Comparison of ENCODE assay signal across 8 cellular contexts in the genomic region with DNA sequence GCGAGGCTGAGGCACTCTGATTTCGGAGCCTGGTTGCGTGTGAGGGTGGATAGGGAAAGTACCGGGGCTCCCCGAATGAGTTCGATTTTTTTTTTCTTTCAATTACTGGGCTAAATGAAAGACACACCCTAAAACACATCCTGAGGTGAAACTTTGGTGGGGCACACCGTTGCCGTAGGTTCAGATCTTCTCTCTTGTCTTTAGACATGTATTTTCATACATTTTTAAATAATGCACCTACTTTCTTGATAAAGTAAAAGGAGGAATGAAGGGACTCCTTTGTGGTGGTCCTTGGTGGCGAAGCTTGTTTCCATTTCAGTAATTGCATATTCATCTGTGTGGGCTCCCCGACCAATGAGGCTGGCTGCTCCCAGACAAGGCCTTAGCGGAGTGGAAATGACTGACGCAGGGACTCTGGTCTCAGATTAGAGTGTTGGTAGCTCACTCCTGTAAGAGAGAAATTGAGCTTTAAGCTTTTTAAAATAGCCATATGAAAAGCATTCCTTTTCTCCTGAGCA. TPM values are rescaled to one million over a fixed set of nuclear protein-coding genes. Genes with fewer than 3 reads are reported as not detected.
DNase-seq lines count a peak whose midpoint lies in the region; ATAC-seq lines count a peak whose summit lies in the region.

No MANE protein-coding gene starts in this region.

- H3K4me1 Mint-ChIP-seq in stimulated activated naive CD8-positive, alpha-beta T cell treated with anti-CD3 and anti-CD28 coated beads, Interleukin-15, amount 100 ng/mL, for 72 hours, result peaks cover 27% of the 10 kb centered on the region

- no peaks in the 10 kb centered on the region for H3K27me3 Mint-ChIP-seq in stimulated activated naive CD8-positive, alpha-beta T cell treated with anti-CD3 and anti-CD28 coated beads, Interleukin-15, amount 100 ng/mL, for 72 hours

- ATAC-seq in GM21381 (IDR thresholded peaks at IDR 0.05; ENCODE audit: unreplicated experiment), result peak; percentile 5
- ATAC-seq in stimulated activated naive CD8-positive, alpha-beta T cell treated with anti-CD3 and anti-CD28 coated beads, Interleukin-15, amount 100 ng/mL, for 72 hours, result peak; percentile 82

- peak overlapping the region; percentile 89 to 97 for H3K4me3 Mint-ChIP-seq in stimulated activated naive CD8-positive, alpha-beta T cell treated with anti-CD3 and anti-CD28 coated beads, Interleukin-15, amount 100 ng/mL, for 72 hours

- DNase-seq in Caki2 (ENCODE audit: low read depth) (peak; percentile 42), KG1 (lab: John Stamatoyannopoulos, UW) (peak; percentile 14), dedifferentiated amniotic fluid mesenchymal stem cell (ENCODE audit: extremely low spot score) (peak; percentile 51), myocyte (ENCODE audit: low read depth) (peak; percentile 51), NCI-H187 treated with DMSO at 0.1 percent for 48 hours (lab: John Stamatoyannopoulos, UW) (no peak)
- DNase-seq in activated CD4-positive, alpha-beta T cell treated with anti-CD3 and anti-CD28 coated beads for 1 hour, result peak; percentile 28
- peak; percentile 75 to 88 for DNase-seq in stimulated activated naive CD8-positive, alpha-beta T cell treated with anti-CD3 and anti-CD28 coated beads, Interleukin-15, amount 100 ng/mL, for 72 hours

- in situ Hi-C loops in Caki2 (cut with HindIII; ENCODE audit: low pct_unique_long_range_greater_than_20kb, low sequenced_read_pairs), result no loop called here

- peak overlapping the region; percentile 98 to 100 for H3K27ac Mint-ChIP-seq in stimulated activated naive CD8-positive, alpha-beta T cell treated with anti-CD3 and anti-CD28 coated beads, Interleukin-15, amount 100 ng/mL, for 72 hours

- H3K9me3 Mint-ChIP-seq in stimulated activated naive CD8-positive, alpha-beta T cell treated with anti-CD3 and anti-CD28 coated beads, Interleukin-15, amount 100 ng/mL, for 72 hours, result no peaks in the 10 kb centered on the region

RNA-seq across cellular contexts. Expression of a gene that starts 0.8 kb away (rescaled TPM):
- total RNA-seq in Caki2 (2014; rRNA removed; shearing (Covaris generic); ENCODE audit: low replicate concordance), result 9.5 and 24.9 TPM in 2 replicates
- 49.2 and 52.9 TPM in 2 replicates for total RNA-seq in myocyte
- polyA plus RNA-seq in myocyte (2012), result 21.2 TPM
